Comparison of ENCODE assay signal across 8 cellular contexts in the genomic region with DNA sequence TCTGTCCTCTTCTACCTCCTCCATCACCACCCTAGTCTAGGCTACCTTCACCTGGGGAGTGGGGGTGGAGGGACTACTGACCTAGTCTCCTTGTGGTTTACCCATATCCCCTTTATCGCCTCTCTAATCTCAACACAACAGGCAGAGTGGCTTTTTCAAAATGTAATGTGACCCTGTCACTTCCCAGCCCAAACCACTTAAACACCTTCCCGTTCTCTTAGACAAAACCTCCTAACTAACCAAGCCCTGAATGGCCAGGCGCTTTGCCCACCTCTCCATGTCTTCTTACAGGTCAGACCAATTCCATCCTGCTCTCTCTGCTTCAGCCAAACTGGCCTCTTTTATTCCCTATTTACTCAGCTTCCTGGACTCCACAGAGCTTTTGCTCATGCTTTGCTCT. TPM values are rescaled to one million over a fixed set of nuclear protein-coding genes. Genes with fewer than 3 reads are reported as not detected.
DNase-seq lines count a peak whose midpoint lies in the region; ATAC-seq and TF ChIP-seq lines count a peak whose summit lies in the region.
"Not testable (repeated sequence)": the region's sequence is repeated elsewhere in the genome, so short reads cannot be mapped to it uniquely, and the experiment has no call there.

No MANE protein-coding gene starts in this region.

- not testable (repeated sequence) for H3K9me3 ChIP-seq in CD8-positive, alpha-beta T cell (ENCODE audit: low read length); T-helper 17 cell (ENCODE audit: control insufficient read depth, low read length, poor library complexity, severe bottlenecking)

- POLR2A ChIA-PET in CD8-positive, alpha-beta T cell (lab: Charles Lee); activated CD8-positive, alpha-beta T cell treated with anti-CD3 and anti-CD28 coated beads for 36 hours (lab: Charles Lee): not testable (repeated sequence)

- H3K4me3 Mint-ChIP-seq in CD8-positive, alpha-beta T cell: peak overlapping the region; percentile 79
- H3K4me3 Mint-ChIP-seq in T-helper 17 cell (peak overlapping the region; percentile 82), natural killer cell (peak overlapping the region; percentile 82)
- peak overlapping the region; percentile 59 for H3K4me3 Mint-ChIP-seq in activated CD8-positive, alpha-beta T cell treated with anti-CD3 and anti-CD28 coated beads for 36 hours
- H3K4me3 Mint-ChIP-seq in activated naive CD4-positive, alpha-beta T cell treated with anti-CD3 and anti-CD28 coated beads, Interleukin-2, amount 50 U/mL, for 24 hours: peak overlapping the region; percentile 75
- H3K4me3 Mint-ChIP-seq in dendritic cell treated with granulocyte-macrophage colony-stimulating factor and Interleukin-4, amounts not matched to agents 40 ng/mL and 50 ng/mL, for 4 days: peak overlapping the region; percentile 61
- peak overlapping the region; percentile 70 for H3K4me3 Mint-ChIP-seq in stimulated activated memory B cell treated with anti-CD40 and anti-IgM and Interleukin-4, amounts not matched to agents 10 μg/mL and 1 μg/mL and 100 μg/mL, for 72 hours

- H3K4me1 ChIP-seq in CD8-positive, alpha-beta T cell (ENCODE audit: insufficient read depth, low read length): not testable (repeated sequence)
- peaks cover 21% of the 10 kb centered on the region for H3K4me1 ChIP-seq in KMS-11 (ENCODE audit: low read depth, poor library complexity, severe bottlenecking)

- H3K36me3 ChIP-seq in CD8-positive, alpha-beta T cell (ENCODE audit: insufficient read depth, low read length); KMS-11 (ENCODE audit: insufficient read depth): not testable (repeated sequence)

- peaks cover 16% of the 10 kb centered on the region for H3K4me1 Mint-ChIP-seq in CD8-positive, alpha-beta T cell (ENCODE audit: low read depth)
- H3K4me1 Mint-ChIP-seq in T-helper 17 cell: not testable (repeated sequence)
- H3K4me1 Mint-ChIP-seq in activated CD8-positive, alpha-beta T cell treated with anti-CD3 and anti-CD28 coated beads for 36 hours (ENCODE audit: low read depth): peaks cover 13% of the 10 kb centered on the region
- peaks cover 15% of the 10 kb centered on the region for H3K4me1 Mint-ChIP-seq in activated naive CD4-positive, alpha-beta T cell treated with anti-CD3 and anti-CD28 coated beads, Interleukin-2, amount 50 U/mL, for 24 hours
- H3K4me1 Mint-ChIP-seq in dendritic cell treated with granulocyte-macrophage colony-stimulating factor and Interleukin-4, amounts not matched to agents 40 ng/mL and 50 ng/mL, for 4 days (ENCODE audit: low read depth): peaks cover 17% of the 10 kb centered on the region
- peaks cover 6 to 21% of the 10 kb centered on the region in 2 donors for H3K4me1 Mint-ChIP-seq in natural killer cell
- peaks cover 23% of the 10 kb centered on the region for H3K4me1 Mint-ChIP-seq in stimulated activated memory B cell treated with anti-CD40 and anti-IgM and Interleukin-4, amounts not matched to agents 10 μg/mL and 1 μg/mL and 100 μg/mL, for 72 hours

- not testable (repeated sequence) for H3K9me3 Mint-ChIP-seq in CD8-positive, alpha-beta T cell; activated CD8-positive, alpha-beta T cell treated with anti-CD3 and anti-CD28 coated beads for 36 hours; activated naive CD4-positive, alpha-beta T cell treated with anti-CD3 and anti-CD28 coated beads, Interleukin-2, amount 50 U/mL, for 24 hours; dendritic cell treated with granulocyte-macrophage colony-stimulating factor and Interleukin-4, amounts not matched to agents 40 ng/mL and 50 ng/mL, for 4 days; natural killer cell; stimulated activated memory B cell treated with anti-CD40 and anti-IgM and Interleukin-4, amounts not matched to agents 10 μg/mL and 1 μg/mL and 100 μg/mL, for 72 hours

- not testable (repeated sequence) for ATAC-seq in CD8-positive, alpha-beta T cell; activated CD8-positive, alpha-beta T cell treated with anti-CD3 and anti-CD28 coated beads for 36 hours; natural killer cell; stimulated activated memory B cell treated with anti-CD40 and anti-IgM and Interleukin-4, amounts not matched to agents 10 μg/mL and 1 μg/mL and 100 μg/mL, for 72 hours
- ATAC-seq in T-helper 17 cell: peak; percentile 12

- not testable (repeated sequence) for H3K27ac ChIP-seq in CD8-positive, alpha-beta T cell (ENCODE audit: low read depth, low read length); KMS-11

- H3K4me2 ChIP-seq in KMS-11: peak overlapping the region; percentile 99; the same call in 1 of the 2 replicates

- not testable (repeated sequence) for H3K9ac ChIP-seq in KMS-11

- H4K20me1 ChIP-seq in KMS-11 (ENCODE audit: insufficient read depth): not testable (repeated sequence)

- not testable (repeated sequence) for DNase-seq in CD8-positive, alpha-beta T cell; T-helper 17 cell; activated CD8-positive, alpha-beta T cell treated with anti-CD3 and anti-CD28 coated beads for 36 hours; natural killer cell

- H3K27me3 ChIP-seq in CD8-positive, alpha-beta T cell (ENCODE audit: insufficient read depth, low read length); KMS-11 (ENCODE audit: insufficient read depth, low read depth): not testable (repeated sequence)

- intact Hi-C loops in CD8-positive, alpha-beta T cell (cut with DNase I, micrococcal nuclease); activated CD8-positive, alpha-beta T cell treated with anti-CD3 and anti-CD28 coated beads for 36 hours (cut with micrococcal nuclease); dendritic cell treated with granulocyte-macrophage colony-stimulating factor and Interleukin-4, amounts not matched to agents 40 ng/mL and 50 ng/mL, for 4 days (cut with micrococcal nuclease); natural killer cell (cut with micrococcal nuclease): not testable (repeated sequence)

- peaks cover 33% of the 10 kb centered on the region; the same call in 1 of the 2 replicates for H3K79me2 ChIP-seq in KMS-11 (ENCODE audit: insufficient read depth, low read depth)

- H3K36me3 Mint-ChIP-seq in CD8-positive, alpha-beta T cell; T-helper 17 cell (ENCODE audit: low read depth); activated CD8-positive, alpha-beta T cell treated with anti-CD3 and anti-CD28 coated beads for 36 hours (ENCODE audit: low read depth); activated naive CD4-positive, alpha-beta T cell treated with anti-CD3 and anti-CD28 coated beads, Interleukin-2, amount 50 U/mL, for 24 hours; natural killer cell; stimulated activated memory B cell treated with anti-CD40 and anti-IgM and Interleukin-4, amounts not matched to agents 10 μg/mL and 1 μg/mL and 100 μg/mL, for 72 hours: not testable (repeated sequence)
- peaks cover 16% of the 10 kb centered on the region for H3K36me3 Mint-ChIP-seq in dendritic cell treated with granulocyte-macrophage colony-stimulating factor and Interleukin-4, amounts not matched to agents 40 ng/mL and 50 ng/mL, for 4 days (ENCODE audit: low read depth)

- not testable (repeated sequence) for H3K27me3 Mint-ChIP-seq in CD8-positive, alpha-beta T cell (ENCODE audit: low read depth); T-helper 17 cell; activated CD8-positive, alpha-beta T cell treated with anti-CD3 and anti-CD28 coated beads for 36 hours; activated naive CD4-positive, alpha-beta T cell treated with anti-CD3 and anti-CD28 coated beads, Interleukin-2, amount 50 U/mL, for 24 hours; stimulated activated memory B cell treated with anti-CD40 and anti-IgM and Interleukin-4, amounts not matched to agents 10 μg/mL and 1 μg/mL and 100 μg/mL, for 72 hours
- peaks cover 11% of the 10 kb centered on the region for H3K27me3 Mint-ChIP-seq in dendritic cell treated with granulocyte-macrophage colony-stimulating factor and Interleukin-4, amounts not matched to agents 40 ng/mL and 50 ng/mL, for 4 days
- peaks cover 8 to 10% of the 10 kb centered on the region in 2 donors for H3K27me3 Mint-ChIP-seq in natural killer cell (ENCODE audit: low read depth in 2 of 2)

- not testable (repeated sequence) for H3K4me3 ChIP-seq in CD8-positive, alpha-beta T cell (ENCODE audit: low read depth, low read length); KMS-11 (IDR thresholded peaks at IDR 0.05; ENCODE audit: insufficient read depth, low read depth, low read length)

- H2AFZ ChIP-seq in KMS-11 (ENCODE audit: low read depth): peak overlapping the region; percentile 73

- CTCF ChIA-PET in CD8-positive, alpha-beta T cell (lab: Charles Lee): interaction anchor here (0.7 kb wide), 1 partner anchor 109 kb away, joined by 4 read pairs; no protein-coding TSS in a partner anchor
- CTCF ChIA-PET in activated CD8-positive, alpha-beta T cell treated with anti-CD3 and anti-CD28 coated beads for 36 hours (lab: Charles Lee): not testable (repeated sequence)

- peak overlapping the region; percentile 74 for H3K27ac Mint-ChIP-seq in CD8-positive, alpha-beta T cell
- not testable (repeated sequence) for H3K27ac Mint-ChIP-seq in T-helper 17 cell; dendritic cell treated with granulocyte-macrophage colony-stimulating factor and Interleukin-4, amounts not matched to agents 40 ng/mL and 50 ng/mL, for 4 days
- H3K27ac Mint-ChIP-seq in activated CD8-positive, alpha-beta T cell treated with anti-CD3 and anti-CD28 coated beads for 36 hours: peak overlapping the region; percentile 85
- H3K27ac Mint-ChIP-seq in activated naive CD4-positive, alpha-beta T cell treated with anti-CD3 and anti-CD28 coated beads, Interleukin-2, amount 50 U/mL, for 24 hours: peak overlapping the region; percentile 80
- peak overlapping the region; percentile 60 to 82 for H3K27ac Mint-ChIP-seq in natural killer cell
- peak overlapping the region; percentile 99 for H3K27ac Mint-ChIP-seq in stimulated activated memory B cell treated with anti-CD40 and anti-IgM and Interleukin-4, amounts not matched to agents 10 μg/mL and 1 μg/mL and 100 μg/mL, for 72 hours

- TF ChIP-seq CTCF in CD8-positive, alpha-beta T cell (IDR thresholded peaks at IDR 0.05); KMS-11 (conservative IDR thresholded peaks at IDR 0.05; ENCODE audit: low read depth, low read length); activated CD8-positive, alpha-beta T cell treated with anti-CD3 and anti-CD28 coated beads for 36 hours (IDR thresholded peaks at IDR 0.05); natural killer cell (IDR thresholded peaks at IDR 0.05): not testable (repeated sequence)

RNA-seq across cellular contexts. Expression of gene NBPF11, which starts 0.7 kb away (rescaled TPM):
- total RNA-seq in CD8-positive, alpha-beta T cell: 10 to 100 TPM; 11.7 to 13.1 TPM
- total RNA-seq in T-helper 17 cell (10 to 100 TPM; 19.1 to 21.3 TPM), natural killer cell (10 to 100 TPM; 22.5 to 24.2 (median 22.6) TPM)
- 1 to 10 TPM; 5.6 to 7.2 TPM for total RNA-seq in activated CD8-positive, alpha-beta T cell treated with anti-CD3 and anti-CD28 coated beads for 36 hours
